In genomic region chr10:99451981-99452380, GRCh38 we compare ENCODE assay signal across 1 cellular context.
TF ChIP-seq lines count a peak whose summit lies in the region.

No MANE protein-coding gene starts in this region.

TF ChIP-seq in A549, 52 proteins besides CTCF, POLR2A, EP300 and RAD21 (continued from another document):
- TF ChIP-seq REST (IDR thresholded peaks at IDR 0.05) (no peak), BCL3 (IDR thresholded peaks at IDR 0.05) (no peak), TFCP2L1 (CRISPR knock-in tag; IDR thresholded peaks at IDR 0.05) (no peak)
